In the genomic region with DNA sequence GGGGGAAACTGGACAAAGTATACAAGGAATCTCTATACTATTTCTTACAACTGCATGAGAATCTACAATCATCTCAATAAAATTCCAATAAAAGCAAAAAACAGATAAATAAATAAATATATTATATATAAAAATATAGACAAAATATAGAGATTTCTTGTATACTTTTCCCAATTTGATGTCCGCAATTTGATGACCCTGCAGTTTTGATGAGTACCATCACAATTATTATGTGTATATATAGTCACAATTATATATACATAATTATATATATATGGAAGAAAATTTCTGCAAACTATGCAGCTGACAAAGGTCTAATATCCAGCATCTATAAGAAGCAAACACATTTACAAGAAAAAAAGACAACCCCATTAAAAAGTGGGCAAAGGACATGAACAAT, we compare ENCODE assay signal across 29 cellular contexts.
"Had no signal": no experiment of that assay in that cellular context is flagged by ENCODE, and none has a peak within 500 bp of the region (broad histone marks: within the 10 kb centered on the region; RNA-seq: fewer than 3 reads in every experiment).

No MANE protein-coding gene starts in this region.

- H3K27ac ChIP-seq: brain microvascular endothelial cell, cardiac muscle cell, VCaP had no signal

- DNase-seq: activated B cell treated with CpG ODN at 0.5 μM for 24 hours; activated CD4-positive, alpha-beta memory T cell treated with anti-CD3 and anti-CD28 coated beads for 36 hours; activated CD4-positive, alpha-beta T cell treated with anti-CD3 and anti-CD28 coated beads for 4 hours; activated CD4-positive, alpha-beta T cell treated with anti-CD3 and anti-CD28 coated beads, Interleukin-2, amount 50 U/mL, for 1 hour; activated CD4-positive, CD25-positive, alpha-beta regulatory T cell treated with anti-CD3 and anti-CD28 coated beads, Interleukin-2, amount 50 U/mL, for 72 hours; activated CD8-positive, alpha-beta memory T cell treated with anti-CD3 and anti-CD28 coated beads, Interleukin-2, amount 50 U/mL, for 4 hours; activated effector memory CD4-positive, alpha-beta T cell treated with Interleukin-2 at 50 U/mL for 16 hours; activated naive CD4-positive, alpha-beta T cell treated with anti-CD3 and anti-CD28 coated beads, Interleukin-2, amount 10 ng/mL, durations not matched to agents 7 days and 5 days; activated T-cell treated with anti-CD3 and anti-CD28 coated beads, Interleukin-2, amount 50 U/mL, for 48 hours; aorta; NCI-H1048; NCI-H1105 treated with DMSO at 0.1 percent for 48 hours; NCI-H1436; NCI-H1694; NCI-H2081 treated with DMSO at 0.1 percent for 48 hours; NCI-H345; NCI-H524 treated with DMSO at 0.1 percent for 48 hours; SHP77; SW 1271; T-helper 1 cell; T-helper 2 cell; T-helper 9 cell had no signal

- H3K4me3 ChIP-seq: cardiac muscle cell, MG63 had no signal

- H3K27me3 ChIP-seq: brain microvascular endothelial cell, cardiac muscle cell, MG63 had no signal

- H3K9me3 ChIP-seq: MG63 had no signal

- H3K27ac Mint-ChIP-seq: activated B cell treated with CpG ODN at 0.5 μM for 24 hours; activated CD4-positive, alpha-beta memory T cell treated with anti-CD3 and anti-CD28 coated beads for 36 hours; activated naive CD4-positive, alpha-beta T cell treated with anti-CD3 and anti-CD28 coated beads, Interleukin-2, amount 10 ng/mL, durations not matched to agents 7 days and 5 days; activated naive CD8-positive, alpha-beta T cell had no signal

- ATAC-seq: Panc1 had no signal

- H3K4me1 Mint-ChIP-seq: activated B cell treated with CpG ODN at 0.5 μM for 24 hours; activated naive CD4-positive, alpha-beta T cell treated with anti-CD3 and anti-CD28 coated beads, Interleukin-2, amount 10 ng/mL, durations not matched to agents 7 days and 5 days; central memory CD8-positive, alpha-beta T cell had no signal

- H3K9me3 Mint-ChIP-seq: activated B cell treated with CpG ODN at 0.5 μM for 24 hours; activated naive CD4-positive, alpha-beta T cell treated with anti-CD3 and anti-CD28 coated beads, Interleukin-2, amount 10 ng/mL, durations not matched to agents 7 days and 5 days; central memory CD8-positive, alpha-beta T cell had no signal

- H3K36me3 ChIP-seq: brain microvascular endothelial cell, cardiac muscle cell, MG63 had no signal

- H3K36me3 Mint-ChIP-seq: activated naive CD4-positive, alpha-beta T cell treated with anti-CD3 and anti-CD28 coated beads, Interleukin-2, amount 10 ng/mL, durations not matched to agents 7 days and 5 days had no signal

- H3K4me3 Mint-ChIP-seq: activated B cell treated with CpG ODN at 0.5 μM for 24 hours; activated CD4-positive, alpha-beta memory T cell treated with anti-CD3 and anti-CD28 coated beads for 36 hours; activated naive CD4-positive, alpha-beta T cell treated with anti-CD3 and anti-CD28 coated beads, Interleukin-2, amount 10 ng/mL, durations not matched to agents 7 days and 5 days; activated naive CD8-positive, alpha-beta T cell; central memory CD8-positive, alpha-beta T cell had no signal
